ENCODE assay signal across 10 cellular contexts in genomic region chr17:15463363-15463762, GRCh38. TPM values are rescaled to one million over a fixed set of nuclear protein-coding genes. Genes with fewer than 3 reads are reported as not detected.
DNase-seq lines count a peak whose midpoint lies in the region; ATAC-seq and TF ChIP-seq lines count a peak whose summit lies in the region.
"Had no signal": no experiment of that assay in that cellular context is flagged by ENCODE, and none has a peak within 500 bp of the region (broad histone marks: within the 10 kb centered on the region; RNA-seq: fewer than 3 reads in every experiment).

No MANE protein-coding gene starts in this region.

- H4K20me1 ChIP-seq in fibroblast of lung (ENCODE audit: control insufficient read depth, extremely low read depth, insufficient read depth, low read length): no peaks in the 10 kb centered on the region

- H3K9me3 ChIP-seq in fibroblast of lung (ENCODE audit: control insufficient read depth, insufficient read depth, low read depth, low read length) (no peaks in the 10 kb centered on the region), muscle layer of duodenum (ENCODE audit: control insufficient read depth in 1 of 2, low read length in 2 of 2) (no peaks in the 10 kb centered on the region)

- peaks cover 19% of the 10 kb centered on the region for H3K4me1 ChIP-seq in fibroblast of lung (ENCODE audit: control insufficient read depth, extremely low read depth, insufficient read depth, low read length)
- peaks cover 8 to 20% of the 10 kb centered on the region in 2 donors for H3K4me1 ChIP-seq in muscle layer of duodenum (ENCODE audit: control insufficient read depth in 1 of 2, insufficient read depth in 2 of 2, low read length in 2 of 2)

- H3K4me3 ChIP-seq in fibroblast of lung (replicated peaks in 1 of 4; ENCODE audit: control extremely low read depth in 1 of 4, insufficient read depth in 1 of 4, low read depth in 3 of 4, low read length in 4 of 4): no peak overlapping the region
- no peak overlapping the region for H3K4me3 ChIP-seq in muscle layer of duodenum (ENCODE audit: low read depth in 1 of 2, low read length in 2 of 2)

- no peaks in the 10 kb centered on the region for H3K36me3 ChIP-seq in fibroblast of lung (ENCODE audit: control insufficient read depth, insufficient read depth, low read length)
- no peaks in the 10 kb centered on the region for H3K36me3 ChIP-seq in muscle layer of duodenum (ENCODE audit: control insufficient read depth in 1 of 2, insufficient read depth in 2 of 2, low read length in 2 of 2)

- H3K27me3 ChIP-seq in fibroblast of lung (ENCODE audit: control insufficient read depth, insufficient read depth, low read length) (peaks cover 3% of the 10 kb centered on the region), muscle layer of duodenum (ENCODE audit: low read depth, low read length) (no peaks in the 10 kb centered on the region)

- peak overlapping the region; percentile 17 for H3K4me2 ChIP-seq in fibroblast of lung (ENCODE audit: extremely low read depth, insufficient read depth, low read length)

- DNase-seq in AG08395 (ENCODE audit: low spot score) (peak; percentile 80), RPMI7951 (ENCODE audit: low read depth) (peak; percentile 78), fibroblast of lung (ENCODE audit: low read depth in 2 of 2) (peak; percentile 93), GM10266 (ENCODE audit: extremely low spot score) (no peak)
- DNase-seq: Karpas-422; stimulated activated CD4-positive, alpha-beta T cell treated with anti-CD3 and anti-CD28 coated beads, Interleukin-15, amount 100 ng/mL, for 24 hours had no signal

- H3K79me2 ChIP-seq in fibroblast of lung (ENCODE audit: control insufficient read depth, insufficient read depth, low read length): no peaks in the 10 kb centered on the region

- no peak overlapping the region for H2AFZ ChIP-seq in fibroblast of lung (ENCODE audit: low read length)

- H3K9ac ChIP-seq in fibroblast of lung (ENCODE audit: insufficient read depth, low read length): no peak overlapping the region

- peak overlapping the region; percentile 6 for H3K27ac ChIP-seq in fibroblast of lung (ENCODE audit: insufficient read depth, low read length)
- peak overlapping the region; percentile 19 for H3K27ac ChIP-seq in muscle layer of duodenum (ENCODE audit: low read length)

- ATAC-seq in GM21447 (IDR thresholded peaks at IDR 0.05; ENCODE audit: unreplicated experiment) (no peak), GM19395 (IDR thresholded peaks at IDR 0.05; ENCODE audit: unreplicated experiment) (no peak), GM21737 (IDR thresholded peaks at IDR 0.05; ENCODE audit: unreplicated experiment) (no peak)

- no peak for TF ChIP-seq CTCF in fibroblast of lung (conservative IDR thresholded peaks at IDR 0.05 in 1 of 2, IDR thresholded peaks at IDR 0.05 in 1 of 2; ENCODE audit: low read depth in 1 of 2, low read length in 2 of 2)
- no peak for TF ChIP-seq CTCF in GM10266 (IDR thresholded peaks at IDR 0.05; ENCODE audit: control insufficient read depth, insufficient read depth, low read depth, missing control alignments)

RNA-seq across cellular contexts. Expression of gene CDRT4, which starts 4.1 kb away (rescaled TPM):
- total RNA-seq in RPMI7951 (2014; rRNA removed; shearing (Covaris generic)): 0.24 and 0.49 TPM in 2 replicates
- 0.77 and 2.3 TPM in 2 replicates for total RNA-seq in fibroblast of lung
- 0.19 and 0.49 TPM in 2 replicates for polyA plus RNA-seq in fibroblast of lung
- polyA plus RNA-seq in fibroblast of lung (2012): 0.56 TPM in 1 of 2 replicates, not detected in the other
- polyA minus RNA-seq in fibroblast of lung (ENCODE audit: low replicate concordance): 4.2 and 4.9 TPM in 2 replicates
